Comparison of ENCODE assay signal across 9 cellular contexts in the genomic region with DNA sequence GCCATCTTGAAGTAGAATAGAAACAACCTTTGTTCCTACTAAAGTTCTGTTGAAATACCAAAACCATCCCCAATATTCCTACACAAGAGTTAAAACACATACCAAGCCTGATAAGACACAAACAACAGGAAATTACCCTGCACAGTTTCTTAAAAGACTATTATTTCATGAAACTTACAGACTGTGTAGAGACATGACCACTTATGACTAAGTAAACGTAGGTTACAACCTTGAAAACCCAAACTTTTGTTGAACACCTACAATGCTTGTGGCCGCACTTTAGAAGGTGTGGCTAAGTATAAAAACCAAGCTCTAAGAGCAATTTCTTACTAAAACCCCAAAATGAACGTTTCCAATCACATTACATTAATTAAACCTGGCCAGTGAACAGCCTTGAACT. TPM values are rescaled to one million over a fixed set of nuclear protein-coding genes. Genes with fewer than 3 reads are reported as not detected.
DNase-seq lines count a peak whose midpoint lies in the region; ATAC-seq and TF ChIP-seq lines count a peak whose summit lies in the region.
"Had no signal": no experiment of that assay in that cellular context is flagged by ENCODE, and none has a peak within 500 bp of the region (broad histone marks: within the 10 kb centered on the region; RNA-seq: fewer than 3 reads in every experiment).

No MANE protein-coding gene starts in this region.

- POLR2A ChIA-PET in activated CD4-positive, alpha-beta T cell treated with anti-CD3 and anti-CD28 coated beads for 36 hours (lab: Charles Lee), result interaction anchor here (0.7 to 1.3 kb wide), 5 partner anchors 10 to 29 kb away, joined by 3 to 6 read pairs (median 3); no protein-coding TSS in a partner anchor

- H3K27ac Mint-ChIP-seq in activated CD4-positive, alpha-beta T cell treated with anti-CD3 and anti-CD28 coated beads for 36 hours, result peak overlapping the region; percentile 93
- H3K27ac Mint-ChIP-seq in CD14-positive monocyte, result peak overlapping the region in 2 of 7 donors; percentile 30 to 44

- peaks cover 22% of the 10 kb centered on the region for H3K36me3 Mint-ChIP-seq in activated CD4-positive, alpha-beta T cell treated with anti-CD3 and anti-CD28 coated beads for 36 hours (ENCODE audit: low read depth)
- H3K36me3 Mint-ChIP-seq in CD14-positive monocyte, result no peaks in the 10 kb centered on the region

- H3K4me3 ChIP-seq in esophagus squamous epithelium, result peak overlapping the region in 3 of 4 donors; percentile 85 to 89 (median 87)
- H3K4me3 ChIP-seq in skeletal muscle cell (ENCODE audit: low read depth, low read length), result peak overlapping the region; percentile 85
- H3K4me3 ChIP-seq in Peyer's patch, result peak overlapping the region in 1 of 4 donors; percentile 25

- no peaks in the 10 kb centered on the region for H3K27me3 Mint-ChIP-seq in activated CD4-positive, alpha-beta T cell treated with anti-CD3 and anti-CD28 coated beads for 36 hours
- peaks cover 0 to 2% (median 0%) of the 10 kb centered on the region in 3 donors for H3K27me3 Mint-ChIP-seq in CD14-positive monocyte (ENCODE audit: low read depth in 3 of 3)

- DNase-seq in activated CD4-positive, alpha-beta T cell treated with anti-CD3 and anti-CD28 coated beads for 36 hours, result peak; percentile 47
- DNase-seq in activated CD4-positive, alpha-beta T cell treated with anti-CD3 and anti-CD28 coated beads, Interleukin-2, amount 50 U/mL, for 48 hours, result no peak
- DNase-seq in esophagus squamous epithelium (lab: John Stamatoyannopoulos, UW) (no peak), skeletal muscle cell (ENCODE audit: low read depth) (no peak), Peyer's patch (no peak), CD14-positive monocyte (ENCODE audit: low spot score) (no peak)
- DNase-seq: NCI-H2107 had no signal

- CTCF ChIA-PET in activated CD4-positive, alpha-beta T cell treated with anti-CD3 and anti-CD28 coated beads for 36 hours (lab: Charles Lee), result interaction anchor here (1.0 to 1.4 kb wide), 2 partner anchors 10 to 157 kb away, joined by 3 to 4 read pairs; no protein-coding TSS in a partner anchor

- H3K9me3 ChIP-seq in esophagus squamous epithelium (no peaks in the 10 kb centered on the region), Peyer's patch (no peaks in the 10 kb centered on the region)

- H3K27ac ChIP-seq in VCaP, result peak overlapping the region; percentile 97; the same call in 1 of the 2 replicates
- H3K27ac ChIP-seq in esophagus squamous epithelium, result peak overlapping the region in 1 of 4 donors; percentile 99
- H3K27ac ChIP-seq in Peyer's patch, result no peak overlapping the region

- intact Hi-C loops in activated CD4-positive, alpha-beta T cell treated with anti-CD3 and anti-CD28 coated beads for 36 hours (cut with DNase I, micrococcal nuclease), result loop anchor here (1.0 to 10.0 kb wide), 6 partner anchors 10 to 1014 kb away; partner anchors contain the start of genes KATNAL2 (in 1 of the 2) and PIAS2 (in 1 of the 2)
- intact Hi-C loops in esophagus squamous epithelium (cut with DNase I), result no loop called here
- intact Hi-C loops in CD14-positive monocyte (cut with micrococcal nuclease), result no loop called here

- peak overlapping the region; percentile 96 for H3K4me3 Mint-ChIP-seq in activated CD4-positive, alpha-beta T cell treated with anti-CD3 and anti-CD28 coated beads for 36 hours
- no peak overlapping the region for H3K4me3 Mint-ChIP-seq in CD14-positive monocyte

- H3K4me1 Mint-ChIP-seq in activated CD4-positive, alpha-beta T cell treated with anti-CD3 and anti-CD28 coated beads for 36 hours, result peaks cover 57% of the 10 kb centered on the region
- H3K4me1 Mint-ChIP-seq in CD14-positive monocyte, result peaks cover 62% of the 10 kb centered on the region

- H3K36me3 ChIP-seq in esophagus squamous epithelium (no peaks in the 10 kb centered on the region), Peyer's patch (no peaks in the 10 kb centered on the region)

- no peaks in the 10 kb centered on the region for H3K27me3 ChIP-seq in esophagus squamous epithelium
- no peaks in the 10 kb centered on the region for H3K27me3 ChIP-seq in Peyer's patch

- no peak for TF ChIP-seq CTCF in VCaP (conservative IDR thresholded peaks at IDR 0.05)
- TF ChIP-seq CTCF in esophagus squamous epithelium (IDR thresholded peaks at IDR 0.05), result no peak
- TF ChIP-seq CTCF in Peyer's patch (IDR thresholded peaks at IDR 0.05), result no peak
- TF ChIP-seq CTCF in CD14-positive monocyte (IDR thresholded peaks at IDR 0.05), result no peak

- no peaks in the 10 kb centered on the region for H3K9me3 Mint-ChIP-seq in activated CD4-positive, alpha-beta T cell treated with anti-CD3 and anti-CD28 coated beads for 36 hours (ENCODE audit: low read depth)
- no peaks in the 10 kb centered on the region for H3K9me3 Mint-ChIP-seq in CD14-positive monocyte

- ATAC-seq in activated CD4-positive, alpha-beta T cell treated with anti-CD3 and anti-CD28 coated beads for 36 hours, result peak; percentile 5
- ATAC-seq in GM21528 (IDR thresholded peaks at IDR 0.05; ENCODE audit: low FRiP score, unreplicated experiment), result no peak

- H3K4me1 ChIP-seq in esophagus squamous epithelium (peaks cover 6 to 65% (median 24%) of the 10 kb centered on the region in 3 donors), Peyer's patch (peaks cover 0 to 27% (median 3%) of the 10 kb centered on the region in 4 donors)

- 11 to 19% methylated on average over 3 of the region's 3 CpGs for WGBS in esophagus squamous epithelium, 2 donors

- TF ChIP-seq POLR2A in esophagus squamous epithelium (IDR thresholded peaks at IDR 0.05) (no peak), Peyer's patch (IDR thresholded peaks at IDR 0.05) (no peak)

RNA-seq across cellular contexts. Expression of gene SMAD2, which starts 2.0 kb away (rescaled TPM):
- 100 to 1,000 TPM; 169 to 178 TPM for total RNA-seq in activated CD4-positive, alpha-beta T cell treated with anti-CD3 and anti-CD28 coated beads for 36 hours
- total RNA-seq in esophagus squamous epithelium, result 10 to 100 TPM; 38.1 to 67.7 (median 42.4) TPM
- 10 to 100 TPM; 26.9 to 53.6 (median 38.6) TPM for total RNA-seq in Peyer's patch
- polyA plus RNA-seq in CD14-positive monocyte, result 10 to 100 TPM; 70.6 to 72.6 TPM

Comparison
In these comparisons a context has a peak if more than half of its experiments do, and no peak if none do; other contexts are left out.
1. intact Hi-C loops: an anchor here in activated CD4-positive, alpha-beta T cell treated with anti-CD3 and anti-CD28 coated beads for 36 hours (1.0 to 10.0 kb wide); none called in esophagus squamous epithelium and CD14-positive monocyte.